ENCODE assay signal across 16 cellular contexts in genomic region chr4:17537060-17537459, GRCh38. TPM values are rescaled to one million over a fixed set of nuclear protein-coding genes. Genes with fewer than 3 reads are reported as not detected.
"Had no signal": no experiment of that assay in that cellular context is flagged by ENCODE, and none has a peak within 500 bp of the region (broad histone marks: within the 10 kb centered on the region; RNA-seq: fewer than 3 reads in every experiment).

No MANE protein-coding gene starts in this region.

RNA-seq across cellular contexts. Expression of gene CLRN2, which starts 22.1 kb away (rescaled TPM):
- total RNA-seq: stomach, subcutaneous adipose tissue, suprapubic skin, temporal lobe, testis, thoracic aorta, thyroid gland, tibial nerve, transverse colon, upper lobe of left lung, upper lobe of right lung, ureter, urinary bladder, uterus, vagina had no signal
- polyA plus RNA-seq: stomach, thymus, urinary bladder had no signal
